ENCODE assay signal across 8 cellular contexts in genomic region chr12:388012-388411, GRCh38. TPM values are rescaled to one million over a fixed set of nuclear protein-coding genes. Genes with fewer than 3 reads are reported as not detected.
DNase-seq lines count a peak whose midpoint lies in the region; ATAC-seq, FAIRE-seq and TF ChIP-seq lines count a peak whose summit lies in the region.

No MANE protein-coding gene starts in this region.

- H3K27ac ChIP-seq in CD8-positive, alpha-beta memory T cell (ENCODE audit: low read depth, low read length), result peak overlapping the region; percentile 94
- H3K27ac ChIP-seq in OCI-LY7 (ENCODE audit: low read depth, low read length, poor library complexity, severe bottlenecking), result peak overlapping the region; percentile 93

- H3K36me3 ChIP-seq in CD8-positive, alpha-beta memory T cell (ENCODE audit: insufficient read depth, low read length), result peaks cover 15% of the 10 kb centered on the region
- peaks cover 31% of the 10 kb centered on the region for H3K36me3 ChIP-seq in OCI-LY7 (ENCODE audit: insufficient read depth, low read length)

- peaks cover 64% of the 10 kb centered on the region for H3K79me2 ChIP-seq in OCI-LY7 (ENCODE audit: insufficient read depth, low read depth, low read length)

- H2AFZ ChIP-seq in OCI-LY7 (ENCODE audit: low read length), result peak overlapping the region; percentile 84; the same call in 1 of the 2 replicates

- TF ChIP-seq POLR2A in GM12891 (IDR thresholded peaks at IDR 0.05; ENCODE audit: low read depth, low read length), result no peak

- peaks cover 0 to 6% of the 10 kb centered on the region in 2 donors for H3K27me3 Mint-ChIP-seq in CD8-positive, alpha-beta memory T cell
- H3K27me3 Mint-ChIP-seq in osteocyte (ENCODE audit: unreplicated experiment), result no peaks in the 10 kb centered on the region

- H3K4me1 ChIP-seq in CD8-positive, alpha-beta memory T cell (ENCODE audit: insufficient read depth, low read length), result peaks cover 46% of the 10 kb centered on the region
- peaks cover 26% of the 10 kb centered on the region for H3K4me1 ChIP-seq in OCI-LY7 (ENCODE audit: insufficient read depth, low read length, poor library complexity, severe bottlenecking)

- peak overlapping the region; percentile 82 for H3K4me2 ChIP-seq in OCI-LY7 (ENCODE audit: low read length)

- POLR2A ChIA-PET in CD8-positive, alpha-beta memory T cell (lab: Charles Lee), result interaction anchor here (2.9 kb wide), 1 partner anchor 13 kb away, joined by 33 read pairs; the partner anchor contains the start of gene CCDC77
- POLR2A ChIA-PET in OCI-LY7 (lab: Charles Lee), result interaction anchor here (0.7 to 4.1 kb wide), 2 partner anchors 14 to 190 kb away, joined by 3 to 43 read pairs; partner anchors contain the start of gene CCDC77

- H3K4me3 Mint-ChIP-seq in CD8-positive, alpha-beta memory T cell, result peak overlapping the region; percentile 93 to 100 (median 97)
- peak overlapping the region; percentile 96 for H3K4me3 Mint-ChIP-seq in osteocyte (ENCODE audit: unreplicated experiment)

- H3K4me1 Mint-ChIP-seq in CD8-positive, alpha-beta memory T cell, result peaks cover 47 to 65% (median 65%) of the 10 kb centered on the region in 3 donors
- H3K4me1 Mint-ChIP-seq in osteocyte (ENCODE audit: unreplicated experiment), result peaks cover 34% of the 10 kb centered on the region

- peaks cover 0 to 3% (median 0%) of the 10 kb centered on the region in 5 donors for H3K9me3 Mint-ChIP-seq in CD8-positive, alpha-beta memory T cell
- H3K9me3 Mint-ChIP-seq in osteocyte (ENCODE audit: unreplicated experiment), result no peaks in the 10 kb centered on the region

- no peaks in the 10 kb centered on the region for H3K27me3 ChIP-seq in CD8-positive, alpha-beta memory T cell (ENCODE audit: insufficient read depth, low read length, poor library complexity, severe bottlenecking)

- no peak for DNase-seq in CD8-positive, alpha-beta memory T cell
- no peak for DNase-seq in OCI-LY7 (ENCODE audit: low spot score)
- no peak for DNase-seq in epithelial cell of esophagus (ENCODE audit: low read depth)
- DNase-seq in osteocyte (ENCODE audit: extremely low spot score, unreplicated experiment), result no peak
- DNase-seq in NCI-H524 treated with DMSO at 0.1 percent for 48 hours (lab: John Stamatoyannopoulos, UW), result no peak
- no peak for DNase-seq in GM12891 (ENCODE audit: insufficient read length, low spot score)
- DNase-seq in SW 1271 (lab: John Stamatoyannopoulos, UW), result no peak

- peaks cover 28% of the 10 kb centered on the region for H4K20me1 ChIP-seq in OCI-LY7 (ENCODE audit: insufficient read depth, low read length)

- peak overlapping the region; percentile 98 to 100 (median 99) for H3K27ac Mint-ChIP-seq in CD8-positive, alpha-beta memory T cell
- peak overlapping the region; percentile 99 for H3K27ac Mint-ChIP-seq in osteocyte (ENCODE audit: unreplicated experiment)

- no peaks in the 10 kb centered on the region for H3K9me3 ChIP-seq in CD8-positive, alpha-beta memory T cell (ENCODE audit: low read length)
- no peaks in the 10 kb centered on the region for H3K9me3 ChIP-seq in OCI-LY7 (ENCODE audit: low read length)

- ATAC-seq in GM21390 (IDR thresholded peaks at IDR 0.05; ENCODE audit: unreplicated experiment), result no peak

- peaks cover 9 to 47% (median 12%) of the 10 kb centered on the region in 3 donors for H3K36me3 Mint-ChIP-seq in CD8-positive, alpha-beta memory T cell
- H3K36me3 Mint-ChIP-seq in osteocyte (ENCODE audit: unreplicated experiment), result peaks cover 19% of the 10 kb centered on the region

- H3K4me3 ChIP-seq in CD8-positive, alpha-beta memory T cell (ENCODE audit: low read length), result peak overlapping the region; percentile 78
- H3K4me3 ChIP-seq in OCI-LY7 (ENCODE audit: low read depth, low read length, poor library complexity, severe bottlenecking) (peak overlapping the region; percentile 83), epithelial cell of esophagus (ENCODE audit: low read length) (peak overlapping the region; percentile 96)

- CTCF ChIA-PET in CD8-positive, alpha-beta memory T cell (lab: Charles Lee), result no interaction called here
- CTCF ChIA-PET in OCI-LY7 (lab: Charles Lee; ENCODE audit: unreplicated experiment), result no interaction called here

- H3K9me2 ChIP-seq in OCI-LY7 (ENCODE audit: insufficient read depth, low read length), result no peaks in the 10 kb centered on the region

- intact Hi-C loops in OCI-LY7 (cut with micrococcal nuclease; ENCODE audit: unreplicated experiment), result no loop called here

- BruUV-seq in OCI-LY7 (replicated peaks; lab: Mats Ljungman, UMichigan), result no TSS peak

- no peak for TF ChIP-seq CTCF in OCI-LY7 (conservative IDR thresholded peaks at IDR 0.05; ENCODE audit: low read length)
- TF ChIP-seq CTCF in epithelial cell of esophagus (IDR thresholded peaks at IDR 0.05; ENCODE audit: insufficient read depth, low read depth, low read length, missing control alignments), result no peak
- no peak for TF ChIP-seq CTCF in osteocyte (IDR thresholded peaks at IDR 0.05)

- no peak for FAIRE-seq in GM12891 (lab: Jason Lieb, UNC)

TF ChIP-seq in GM12891, 5 proteins besides CTCF, POLR2A, EP300 and RAD21:
- TF ChIP-seq TAF1 (IDR thresholded peaks at IDR 0.05; ENCODE audit: low read depth, low read length), result no peak
- TF ChIP-seq POLR2AphosphoS5 (IDR thresholded peaks at IDR 0.05; ENCODE audit: low read depth, low read length), result no peak
- no peak for TF ChIP-seq SPI1 (IDR thresholded peaks at IDR 0.05; ENCODE audit: low read depth, low read length)
- TF ChIP-seq POU2F2 (IDR thresholded peaks at IDR 0.05; ENCODE audit: low read depth, low read length), result no peak
- TF ChIP-seq PAX5 (IDR thresholded peaks at IDR 0.05; ENCODE audit: insufficient read depth, low read length, severe bottlenecking), result no peak

RNA-seq across cellular contexts. Expression of gene KDM5A, which starts 1.1 kb away (rescaled TPM):
- total RNA-seq in CD8-positive, alpha-beta memory T cell, result 10 to 100 TPM; 71.8 to 75.6 TPM
- 76.6 TPM for polyA plus RNA-seq in CD8-positive, alpha-beta memory T cell
- 39.6 and 48.8 TPM in 2 replicates for total RNA-seq in OCI-LY7 (2014; rRNA removed; shearing (Covaris generic))
- total RNA-seq in OCI-LY7 (2022) (73.0 and 88.8 TPM in 2 replicates), osteocyte (77.3 and 81.1 TPM in 2 replicates)
- 13.8 TPM for polyA plus RNA-seq in GM12891 (2012; ENCODE audit: low read depth, missing spikeins)

RNA-seq across cellular contexts. Expression of gene CCDC77, which starts 13.4 kb away (rescaled TPM):
- 10 to 100 TPM; 14.0 to 14.7 TPM for total RNA-seq in CD8-positive, alpha-beta memory T cell
- 5.9 TPM for polyA plus RNA-seq in CD8-positive, alpha-beta memory T cell
- total RNA-seq in OCI-LY7 (2014; rRNA removed; shearing (Covaris generic)), result 21.2 and 22.5 TPM in 2 replicates
- total RNA-seq in OCI-LY7 (2022) (22.2 and 30.7 TPM in 2 replicates), osteocyte (8.1 and 10.7 TPM in 2 replicates)
- polyA plus RNA-seq in GM12891 (2012; ENCODE audit: low read depth, missing spikeins), result 5.4 TPM
